ENCODE assay signal across 16 cellular contexts in genomic region chr4:22884157-22884556, GRCh38.
DNase-seq lines count a peak whose midpoint lies in the region; ATAC-seq, FAIRE-seq and TF ChIP-seq lines count a peak whose summit lies in the region.
"Had no signal": no experiment of that assay in that cellular context is flagged by ENCODE, and none has a peak within 500 bp of the region (broad histone marks: within the 10 kb centered on the region; RNA-seq: fewer than 3 reads in every experiment).

No MANE protein-coding gene starts in this region.

- no peak overlapping the region for H2BK15ac ChIP-seq in H1 (ENCODE audit: low read length)

- no peak overlapping the region for H4K5ac ChIP-seq in H1 (ENCODE audit: insufficient read length, low read depth, low read length)

- peaks cover 0 to 2% (median 0%) of the 10 kb centered on the region in 4 experiments; a peak in 1 of 7 replicates for H3K4me1 ChIP-seq in H1 (replicated peaks in 1 of 4; ENCODE audit: control insufficient read depth in 3 of 4, insufficient read depth in 4 of 4, low read length in 3 of 4)

- no peak overlapping the region for H3K4me3 ChIP-seq in H1 (ENCODE audit: extremely low read depth in 1 of 4, insufficient read depth in 2 of 4, low read depth in 3 of 4, low read length in 4 of 4)

- no peak overlapping the region for H2AK5ac ChIP-seq in H1 (ENCODE audit: low read depth, low read length)

- no peak overlapping the region for H3K18ac ChIP-seq in H1 (ENCODE audit: extremely low read depth, low read length)

- H3K27ac ChIP-seq in H1 (ENCODE audit: low read depth, low read length) = no peak overlapping the region
- H3K27ac ChIP-seq: 22Rv1 had no signal

- no peak overlapping the region for H2BK5ac ChIP-seq in H1 (ENCODE audit: low read depth, low read length)

- H4K8ac ChIP-seq in H1 (ENCODE audit: extremely low read depth, insufficient read depth, low read length) = no peak overlapping the region

- no peak overlapping the region for H3K9ac ChIP-seq in H1 (replicated peaks in 1 of 4; ENCODE audit: extremely low read depth in 1 of 4, low read depth in 3 of 4, low read length in 3 of 4)

- H3K9me3 ChIP-seq in H1 (ENCODE audit: insufficient read depth in 2 of 2, low read depth in 1 of 2, low read length in 1 of 2) = peaks cover 23 to 34% of the 10 kb centered on the region in 2 experiments; a peak in 3 of 4 replicates

- H3K23me2 ChIP-seq in H1 (ENCODE audit: low read depth, low read length) = no peaks in the 10 kb centered on the region

- no peaks in the 10 kb centered on the region for H3K79me1 ChIP-seq in H1 (ENCODE audit: low read depth, low read length)

- POLR2A ChIA-PET in H1 (lab: Charles Lee; ENCODE audit: partially characterized antibody) = no interaction called here

- no peak overlapping the region for H3K4me2 ChIP-seq in H1 (ENCODE audit: insufficient read depth in 1 of 2, low read depth in 2 of 2, low read length in 2 of 2)

- H3K4ac ChIP-seq in H1 (replicated peaks; ENCODE audit: insufficient read length, low read depth, low read length) = no peak overlapping the region

- no peak overlapping the region for H2AFZ ChIP-seq in H1 (ENCODE audit: low read length)

- TF ChIP-seq RAD21 in H1 (IDR thresholded peaks at IDR 0.05 in 1 of 2, conservative IDR thresholded peaks at IDR 0.05 in 1 of 2; ENCODE audit: low read depth in 2 of 2, low read length in 2 of 2) = no peak

- H4K20me1 ChIP-seq in H1 (replicated peaks in 1 of 2; ENCODE audit: control insufficient read depth in 1 of 2, insufficient read depth in 2 of 2, low read length in 2 of 2) = no peaks in the 10 kb centered on the region

- H3K79me2 ChIP-seq in H1 (ENCODE audit: control insufficient read depth in 1 of 2, insufficient read depth in 2 of 2, low read length in 2 of 2) = no peaks in the 10 kb centered on the region

- no peak for TF ChIP-seq CTCF in H1 (IDR thresholded peaks at IDR 0.05; ENCODE audit: control extremely low read depth in 1 of 3, insufficient read depth in 1 of 3, low read depth in 1 of 3, low read length in 3 of 3)

- H3K14ac ChIP-seq in H1 (ENCODE audit: insufficient read length) = no peak overlapping the region

- no peak overlapping the region for H3K23ac ChIP-seq in H1 (ENCODE audit: insufficient read length)

- TF ChIP-seq EP300 in H1 (IDR thresholded peaks at IDR 0.05; ENCODE audit: borderline replicate concordance in 1 of 2, low read depth in 2 of 2, low read length in 2 of 2) = peak in 1 of 2 experiments; percentile 78; a peak in 1 of 3 replicates

- FAIRE-seq in H1 (lab: Jason Lieb, UNC) = no peak
- FAIRE-seq: D721Med, G401.6 had no signal

- CTCF ChIA-PET in H1 (lab: Charles Lee; ENCODE audit: partially characterized antibody) = interaction anchor here (1.0 kb wide), 1 partner anchor 13 kb away, joined by 3 read pairs; no protein-coding TSS in a partner anchor

- no peaks in the 10 kb centered on the region for H3K27me3 ChIP-seq in H1 (replicated peaks in 1 of 4; ENCODE audit: control insufficient read depth in 3 of 4, extremely low read depth in 1 of 4, insufficient read depth in 3 of 4, low read length in 3 of 4)

- H4K91ac ChIP-seq in H1 (replicated peaks; ENCODE audit: insufficient read length, low read length) = no peak overlapping the region

- H2BK20ac ChIP-seq in H1 (ENCODE audit: low read length) = no peak overlapping the region

- TF ChIP-seq POLR2A in H1 (IDR thresholded peaks at IDR 0.05; ENCODE audit: control extremely low read depth in 1 of 2, low read depth in 2 of 2, low read length in 2 of 2) = no peak

- peak; percentile 24 for DNase-seq in NCI-H82 (lab: John Stamatoyannopoulos, UW)
- DNase-seq in NCI-H82 treated with DMSO at 0.1 percent for 48 hours (lab: John Stamatoyannopoulos, UW; ENCODE audit: unreplicated experiment) = no peak
- no peak for DNase-seq in H1 (ENCODE audit: low read depth in 1 of 2, low spot score in 2 of 2)
- peak; percentile 39 for DNase-seq in iPS-NIHi11 (ENCODE audit: low spot score)
- DNase-seq in GDM1 (lab: John Stamatoyannopoulos, UW) = no peak
- no peak for DNase-seq in stimulated activated CD4-positive, alpha-beta T cell treated with anti-CD3 and anti-CD28 coated beads, Interleukin-4, amount 100 ng/mL, for 24 hours
- DNase-seq: CD8-positive, alpha-beta T cell; COR-L47; DMS153; DMS79 treated with DMSO at 0.1 percent for 48 hours; EL; H7 had no signal

- no peak overlapping the region for H3K56ac ChIP-seq in H1 (replicated peaks; ENCODE audit: insufficient read length, low read depth, low read length)

- no peak overlapping the region for H2BK12ac ChIP-seq in H1 (ENCODE audit: low read depth, low read length)

- H3K36me3 ChIP-seq in H1 (ENCODE audit: control insufficient read depth in 2 of 4, insufficient read depth in 4 of 4, low read length in 3 of 4) = peaks cover 0 to 8% (median 2%) of the 10 kb centered on the region in 4 experiments; a peak in 1 of 8 replicates

- no peak for ATAC-seq in HG03095 (IDR thresholded peaks at IDR 0.05; ENCODE audit: unreplicated experiment)
- ATAC-seq: CD8-positive, alpha-beta T cell had no signal

- no peak overlapping the region for H2BK120ac ChIP-seq in H1 (replicated peaks; ENCODE audit: low read depth, low read length)

TF ChIP-seq in H1, 55 proteins besides CTCF, POLR2A, EP300 and RAD21:
- TF ChIP-seq BCL11A (IDR thresholded peaks at IDR 0.05; ENCODE audit: low read depth in 2 of 2, low read length in 2 of 2) (peak in 1 of 2 experiments; percentile 1), YY1 (IDR thresholded peaks at IDR 0.05; ENCODE audit: low read depth, low read length) (peak; percentile 48; the same call in 1 of the 2 replicates), NANOG (IDR thresholded peaks at IDR 0.05; ENCODE audit: insufficient read depth, low read depth, low read length, poor library complexity, severe bottlenecking) (peak; percentile 84), MAFK (IDR thresholded peaks at IDR 0.05; ENCODE audit: low read depth, low read length) (no peak), SP1 (IDR thresholded peaks at IDR 0.05; ENCODE audit: low read depth, low read length) (0 out of 2 replicates have a peak, but pooled peaks have one; percentile 57), EGR1 (IDR thresholded peaks at IDR 0.05; ENCODE audit: borderline replicate concordance, low read depth, low read length) (no peak), TCF12 (IDR thresholded peaks at IDR 0.05; ENCODE audit: low read depth, low read length) (peak; percentile 94; the same call in 1 of the 2 replicates), TEAD4 (IDR thresholded peaks at IDR 0.05; ENCODE audit: low read depth, low read length) (peak; percentile 58), SP2 (IDR thresholded peaks at IDR 0.05; ENCODE audit: low read length) (no peak)

Comparison
In these comparisons a context has a peak if more than half of its experiments do, and no peak if none do; other contexts are left out.
1. DNase-seq: peak in NCI-H82 (single experiment) and iPS-NIHi11 (single experiment); none in NCI-H82 treated with DMSO at 0.1 percent for 48 hours (single experiment), H1 (0 of 2), GDM1 (single experiment) and stimulated activated CD4-positive, alpha-beta T cell treated with anti-CD3 and anti-CD28 coated beads, Interleukin-4, amount 100 ng/mL, for 24 hours (single experiment).